Comparison of ENCODE assay signal across 8 cellular contexts in the genomic region with DNA sequence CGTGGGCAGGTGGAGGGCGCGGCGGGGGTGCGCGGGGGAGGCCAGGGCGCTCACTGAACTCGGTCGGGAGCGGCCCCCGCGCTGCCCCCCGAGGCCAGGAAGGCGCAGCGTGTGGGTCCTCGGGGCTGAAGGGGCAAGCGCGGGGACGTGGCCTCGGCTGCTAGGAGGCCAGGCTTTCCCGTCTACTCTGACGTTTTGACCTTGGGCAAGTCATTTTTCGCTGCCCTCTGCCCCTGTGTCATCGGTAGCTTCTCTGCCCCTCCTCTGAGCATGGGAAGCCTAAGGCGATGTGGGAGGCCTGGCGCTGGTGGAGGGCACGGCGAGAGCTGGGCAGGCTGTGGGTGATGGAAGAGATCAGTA. TPM values are rescaled to one million over a fixed set of nuclear protein-coding genes. Genes with fewer than 3 reads are reported as not detected.
A peak's percentile ranks its signal among the peaks of the same experiment; 100 is the strongest.
DNase-seq lines count a peak whose midpoint lies in the region; ATAC-seq and TF ChIP-seq lines count a peak whose summit lies in the region.

No MANE protein-coding gene starts in this region.

- H3K36me3 ChIP-seq in heart left ventricle (peaks cover 0 to 45% (median 27%) of the 10 kb centered on the region in 9 donors), esophagus muscularis mucosa (peaks cover 10 to 40% (median 19%) of the 10 kb centered on the region in 4 donors), neutrophil (peaks cover 13% of the 10 kb centered on the region)

- H3K9me3 ChIP-seq in heart left ventricle: no peaks in the 10 kb centered on the region
- no peaks in the 10 kb centered on the region for H3K9me3 ChIP-seq in esophagus muscularis mucosa
- no peaks in the 10 kb centered on the region for H3K9me3 ChIP-seq in neutrophil

- H3K4me1 ChIP-seq in heart left ventricle (peaks cover 0 to 73% (median 57%) of the 10 kb centered on the region in 12 donors), esophagus muscularis mucosa (peaks cover 39 to 56% (median 48%) of the 10 kb centered on the region in 4 donors), neutrophil (ENCODE audit: control insufficient read depth in 1 of 2, insufficient read depth in 1 of 2, low read depth in 1 of 2, low read length in 1 of 2) (peaks cover 18 to 19% of the 10 kb centered on the region in 2 experiments)

- CTCF ChIA-PET in GM10248 (lab: Yijun Ruan, JAX): interaction anchor here (0.6 to 2.4 kb wide), 13 partner anchors 8 to 198 kb away, joined by 3 to 12 read pairs (median 3); no protein-coding TSS in a partner anchor

- H3K27ac ChIP-seq in heart left ventricle: peak overlapping the region; percentile 70 to 92 (median 84)
- peak overlapping the region; percentile 89 for H3K27ac ChIP-seq in VCaP
- H3K27ac ChIP-seq in esophagus muscularis mucosa (replicated peaks in 1 of 4): peak overlapping the region; percentile 78 to 93 (median 90)
- H3K27ac ChIP-seq in neutrophil: peak overlapping the region; percentile 78

- POLR2A ChIA-PET in GM10248 (lab: Yijun Ruan, JAX): interaction anchor here (0.9 to 1.3 kb wide), 7 partner anchors 13 to 86 kb away, joined by 3 to 10 read pairs (median 4); no protein-coding TSS in a partner anchor

- TF ChIP-seq EP300 in esophagus muscularis mucosa (IDR thresholded peaks at IDR 0.05): no peak

- intact Hi-C loops in heart left ventricle (cut with DNase I): loop anchor here in 5 of 10 donors (5.0 to 10.0 kb wide), 3 partner anchors 78 to 194 kb away; partner anchors contain the start of genes GDI2 (in 3 of the 5) and RBM17 (in 1 of the 5)
- intact Hi-C loops in left ventricle myocardium superior (cut with micrococcal nuclease): no loop called here
- intact Hi-C loops in esophagus muscularis mucosa (cut with DNase I): loop anchor here (5.0 kb wide), 1 partner anchor 78 kb away; the partner anchor contains the start of gene GDI2

- H3K27me3 ChIP-seq in heart left ventricle: no peaks in the 10 kb centered on the region
- H3K27me3 ChIP-seq in esophagus muscularis mucosa: no peaks in the 10 kb centered on the region
- peaks cover 11% of the 10 kb centered on the region for H3K27me3 ChIP-seq in neutrophil

- H3K4me3 ChIP-seq in heart left ventricle (peak overlapping the region; percentile 32 to 99 (median 78)), esophagus muscularis mucosa (peak overlapping the region; percentile 84 to 94 (median 90)), neutrophil (ENCODE audit: low read depth in 1 of 2, low read length in 1 of 2) (peak overlapping the region; percentile 79 to 99)

- ATAC-seq in heart left ventricle: peak in 1 of 4 donors; percentile 0
- ATAC-seq in left ventricle myocardium superior: no peak
- ATAC-seq in HG03280 (IDR thresholded peaks at IDR 0.05; ENCODE audit: unreplicated experiment): peak; percentile 2

- DNase-seq in heart left ventricle (peak in 3 of 5 donors; percentile 28 to 43 (median 35)), left ventricle myocardium superior (no peak), esophagus muscularis mucosa (ENCODE audit: extremely low spot score) (no peak), GM10248 (ENCODE audit: extremely low spot score) (no peak), NCI-H128 (lab: John Stamatoyannopoulos, UW; ENCODE audit: unreplicated experiment) (no peak)

- TF ChIP-seq CTCF in heart left ventricle (IDR thresholded peaks at IDR 0.05): no peak
- no peak for TF ChIP-seq CTCF in VCaP (conservative IDR thresholded peaks at IDR 0.05)
- TF ChIP-seq CTCF in esophagus muscularis mucosa (IDR thresholded peaks at IDR 0.05): no peak
- no peak for TF ChIP-seq CTCF in neutrophil (IDR thresholded peaks at IDR 0.05)
- TF ChIP-seq CTCF in GM10248 (IDR thresholded peaks at IDR 0.05; ENCODE audit: control extremely low read depth, extremely low read depth, low read depth, missing control alignments): no peak

- TF ChIP-seq POLR2A in heart left ventricle (IDR thresholded peaks at IDR 0.05) (no peak), esophagus muscularis mucosa (IDR thresholded peaks at IDR 0.05; ENCODE audit: low read depth) (no peak)

- WGBS in heart left ventricle, 4 donors: 1 to 2% (median 1%) methylated on average over 16 to 28 of the region's 28 CpGs
- 3% methylated on average over 10 of the region's 28 CpGs for WGBS in esophagus muscularis mucosa

RNA-seq across cellular contexts. Expression of gene FBH1, which starts 0.5 kb away (rescaled TPM):
- total RNA-seq in heart left ventricle (100 to 1,000 TPM in 2 of 9 donors, 10 to 100 TPM in 7; 57.4 to 111 (median 83.5) TPM), left ventricle myocardium superior (78.7 TPM), esophagus muscularis mucosa (10 to 100 TPM; 90.3 to 93.0 (median 92.3) TPM)
- polyA plus RNA-seq in heart left ventricle: 10 to 100 TPM; 59.1 to 84.4 TPM

RNA-seq across cellular contexts. Expression of gene ANKRD16, which starts 0.8 kb away (rescaled TPM):
- 1 to 10 TPM; 1.7 to 5.0 (median 2.9) TPM for total RNA-seq in heart left ventricle
- 1 to 10 TPM; 2.0 to 2.7 TPM for polyA plus RNA-seq in heart left ventricle
- total RNA-seq in left ventricle myocardium superior: 3.8 TPM
- 1 to 10 TPM; 5.1 to 9.0 (median 5.9) TPM for total RNA-seq in esophagus muscularis mucosa

Comparison
In these comparisons a context has a peak if more than half of its experiments do, and no peak if none do; other contexts are left out.
1. DNase-seq: peak in heart left ventricle (3 of 5); none in left ventricle myocardium superior (single experiment), esophagus muscularis mucosa (single experiment), GM10248 (single experiment) and NCI-H128 (single experiment).
2. Peak in every context shown above with its lines, with median percentiles within 50 percentile points of each other: H3K27ac ChIP-seq and H3K4me3 ChIP-seq.